Comparison of ENCODE assay signal across 8 cellular contexts in genomic region chr2:226031078-226031937, GRCh38.
DNase-seq lines count a peak whose midpoint lies in the region; ATAC-seq lines count a peak whose summit lies in the region.

No MANE protein-coding gene starts in this region.

- H3K4me1 Mint-ChIP-seq in effector memory CD8-positive, alpha-beta T cell (ENCODE audit: low read depth in 2 of 2): peaks cover 0 to 2% of the 10 kb centered on the region in 2 donors

- H3K27ac Mint-ChIP-seq in effector memory CD8-positive, alpha-beta T cell: no peak overlapping the region

- DNase-seq in DMS79 treated with DMSO at 0.1 percent for 48 hours (lab: John Stamatoyannopoulos, UW): peak; percentile 25
- peak; percentile 84 for DNase-seq in NCI-H748 (lab: John Stamatoyannopoulos, UW; ENCODE audit: unreplicated experiment)
- peak; percentile 21 for DNase-seq in amniotic stem cell (lab: John Stamatoyannopoulos, UW)
- DNase-seq in left ventricle myocardium superior: peak; percentile 73
- peak; percentile 61 for DNase-seq in pons (ENCODE audit: low spot score)
- no peak for DNase-seq in effector memory CD8-positive, alpha-beta T cell

- H3K27me3 Mint-ChIP-seq in effector memory CD8-positive, alpha-beta T cell: peaks cover 34 to 35% of the 10 kb centered on the region in 2 donors

- peaks cover 0 to 4% of the 10 kb centered on the region in 2 donors for H3K9me3 Mint-ChIP-seq in effector memory CD8-positive, alpha-beta T cell

- H3K36me3 Mint-ChIP-seq in effector memory CD8-positive, alpha-beta T cell (ENCODE audit: insufficient read depth): no peaks in the 10 kb centered on the region

- intact Hi-C loops in left ventricle myocardium superior (cut with micrococcal nuclease): no loop called here

- H3K4me3 Mint-ChIP-seq in effector memory CD8-positive, alpha-beta T cell: peak overlapping the region in 1 of 2 donors; percentile 30

- ATAC-seq in HG02973 (IDR thresholded peaks at IDR 0.05; ENCODE audit: unreplicated experiment) (peak; percentile 46), left ventricle myocardium superior (peak; percentile 97), GM19395 (IDR thresholded peaks at IDR 0.05; ENCODE audit: unreplicated experiment) (no peak)
- no peak for ATAC-seq in effector memory CD8-positive, alpha-beta T cell (replicated peaks)

Comparison
In these comparisons a context has a peak if more than half of its experiments do, and no peak if none do; other contexts are left out.
1. DNase-seq: peak in DMS79 treated with DMSO at 0.1 percent for 48 hours (single experiment), NCI-H748 (single experiment), amniotic stem cell (single experiment), left ventricle myocardium superior (single experiment) and pons (single experiment); none in effector memory CD8-positive, alpha-beta T cell (0 of 3).
2. ATAC-seq: peak in HG02973 (single experiment) and left ventricle myocardium superior (single experiment); none in GM19395 (single experiment) and effector memory CD8-positive, alpha-beta T cell (single experiment).